In genomic region chr5:142655339-142656267, GRCh38 we compare ENCODE assay signal across 8 cellular contexts. TPM values are rescaled to one million over a fixed set of nuclear protein-coding genes. Genes with fewer than 3 reads are reported as not detected.
A peak's percentile ranks its signal among the peaks of the same experiment; 100 is the strongest.
DNase-seq lines count a peak whose midpoint lies in the region; ATAC-seq and TF ChIP-seq lines count a peak whose summit lies in the region.

No MANE protein-coding gene starts in this region.

- DNase-seq in GM10248 (ENCODE audit: extremely low spot score) (peak; percentile 86), NCI-H345 (lab: John Stamatoyannopoulos, UW) (peak; percentile 79), cerebellum (ENCODE audit: low spot score) (peak; percentile 92), left colon (peak; percentile 43 to 79)
- DNase-seq in activated CD4-positive, alpha-beta T cell treated with anti-CD3 and anti-CD28 coated beads for 4 hours = peak; percentile 53 to 72
- peak; percentile 53 to 71 for DNase-seq in stimulated activated CD4-positive, alpha-beta T cell treated with anti-CD3 and anti-CD28 coated beads, Interleukin-4, amount 100 ng/mL, for 4 hours

- TF ChIP-seq CTCF in GM10248 (IDR thresholded peaks at IDR 0.05; ENCODE audit: control extremely low read depth, extremely low read depth, low read depth, missing control alignments) = peak; percentile 96

- ATAC-seq in HG02973 (IDR thresholded peaks at IDR 0.05; ENCODE audit: unreplicated experiment) = peak; percentile 77
- peak; percentile 86 for ATAC-seq in left colon
- no peak for ATAC-seq in GM18858 (IDR thresholded peaks at IDR 0.05; ENCODE audit: unreplicated experiment)

- POLR2A ChIA-PET in GM10248 (lab: Yijun Ruan, JAX) = no interaction called here

- CTCF ChIA-PET in GM10248 (lab: Yijun Ruan, JAX) = interaction anchor here (0.7 to 2.7 kb wide), 33 partner anchors 8 to 512 kb away, joined by 3 to 23 read pairs (median 5); no protein-coding TSS in a partner anchor

- intact Hi-C loops in left colon (cut with DNase I, micrococcal nuclease) = loop anchor here in 1 of 2 donors (1.0 kb wide), 1 partner anchor 44 kb away; no protein-coding TSS in a partner anchor

RNA-seq across cellular contexts. Expression of gene FGF1, which starts 30.3 kb away (rescaled TPM):
- total RNA-seq in cerebellum (6.8 TPM), left colon (under 1 TPM; 0.09 to 0.70 TPM)
